In the genomic region with DNA sequence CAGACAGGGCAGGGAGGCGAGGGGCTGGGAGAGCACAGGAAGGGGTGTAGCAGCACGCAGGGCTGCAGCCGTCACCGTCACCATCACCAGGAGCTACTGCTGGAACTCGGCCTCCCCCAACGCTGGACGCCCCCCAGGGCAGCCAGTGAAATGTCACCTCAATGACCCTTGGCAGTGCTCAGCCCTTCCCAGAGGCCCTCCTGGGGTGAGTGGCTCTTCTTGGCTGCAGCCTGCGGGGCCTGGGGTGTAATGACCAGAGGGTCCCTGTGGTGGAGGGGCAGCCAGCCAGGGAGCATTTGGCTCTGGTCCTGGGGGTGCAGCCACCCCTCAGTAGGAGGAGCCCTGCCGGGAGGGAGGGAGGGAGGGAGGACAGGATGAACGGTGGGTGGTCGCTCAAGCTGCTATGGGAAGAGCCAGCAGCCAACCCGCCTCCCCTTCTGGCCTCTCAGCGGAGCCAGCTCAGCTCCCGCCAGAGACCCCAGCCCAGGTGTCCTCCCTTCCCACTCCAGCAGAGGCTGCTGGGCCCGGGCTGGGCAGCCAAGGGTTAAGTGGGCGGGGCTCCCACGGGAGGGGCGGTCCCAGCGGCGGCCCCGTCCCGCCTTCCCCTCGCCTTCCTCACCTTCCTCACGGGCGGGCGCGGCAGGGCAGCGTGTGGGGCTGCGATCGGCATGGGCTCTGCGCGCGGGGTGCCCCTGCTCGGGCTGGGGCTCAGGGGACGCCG, we compare ENCODE assay signal across 12 cellular contexts. TPM values are rescaled to one million over a fixed set of nuclear protein-coding genes. Genes with fewer than 3 reads are reported as not detected.
DNase-seq lines count a peak whose midpoint lies in the region; ATAC-seq and TF ChIP-seq lines count a peak whose summit lies in the region.
"Had no signal": no experiment of that assay in that cellular context is flagged by ENCODE, and none has a peak within 500 bp of the region (broad histone marks: within the 10 kb centered on the region; RNA-seq: fewer than 3 reads in every experiment).

No MANE protein-coding gene starts in this region.

- no peak overlapping the region for H4K8ac ChIP-seq in neuronal stem cell (ENCODE audit: low read depth, low read length)

- H3K9me3 ChIP-seq in Panc1 (ENCODE audit: control insufficient read depth, insufficient read depth, low read depth, low read length) (no peaks in the 10 kb centered on the region), neuronal stem cell (replicated peaks in 1 of 2; ENCODE audit: control insufficient read depth in 2 of 2, insufficient read depth in 1 of 2, low read depth in 1 of 2, low read length in 2 of 2) (no peaks in the 10 kb centered on the region)
- H3K9me3 ChIP-seq: body of pancreas, heart right ventricle had no signal

- peak overlapping the region; percentile 61 for H2BK120ac ChIP-seq in neuronal stem cell (ENCODE audit: low read depth, low read length)

- peak overlapping the region; percentile 91 for H3K23ac ChIP-seq in neuronal stem cell (ENCODE audit: low read depth, low read length, poor library complexity)

- H3K36me3 ChIP-seq in Panc1 (ENCODE audit: control insufficient read depth, insufficient read depth, low read length) (no peaks in the 10 kb centered on the region), neuronal stem cell (replicated peaks in 1 of 2; ENCODE audit: control insufficient read depth in 2 of 2, insufficient read depth in 2 of 2, low read length in 2 of 2) (no peaks in the 10 kb centered on the region)
- H3K36me3 ChIP-seq: heart right ventricle had no signal

- no peaks in the 10 kb centered on the region for H3K4me1 Mint-ChIP-seq in activated naive CD8-positive, alpha-beta T cell treated with anti-CD3 and anti-CD28 coated beads, Interleukin-2, amount 10 ng/mL, durations not matched to agents 7 days and 5 days

- peak overlapping the region; percentile 84 for H2BK12ac ChIP-seq in neuronal stem cell (ENCODE audit: low read length)

- peak overlapping the region; percentile 40 for H3K4me2 ChIP-seq in neuronal stem cell (ENCODE audit: insufficient read depth, low read length, poor library complexity, severe bottlenecking)

- no peak overlapping the region for H3K4me3 Mint-ChIP-seq in activated naive CD8-positive, alpha-beta T cell treated with anti-CD3 and anti-CD28 coated beads, Interleukin-2, amount 10 ng/mL, durations not matched to agents 7 days and 5 days
- H3K4me3 Mint-ChIP-seq: HFFc6; T-helper 1 cell treated with Interleukin-12 subunit alpha and Interleukin-12 subunit beta and Interleukin-4 antibody, amounts not matched to agents 30 μg/mL and 1 μg/mL, for 36 hours had no signal

- peak overlapping the region; percentile 89 for H3K18ac ChIP-seq in neuronal stem cell (ENCODE audit: low read length)

- no CpG with 5 or more reads among the region's 36 CpGs for WGBS in neuronal stem cell (ENCODE audit: extremely low coverage in 2 of 2, insufficient read length in 2 of 2, insufficient replicate concordance in 1 of 2), 2 donors

- no TSS peak for BruUV-seq in Panc1 (replicated peaks; lab: Mats Ljungman, UMichigan)

- DNase-seq in GM13976 (ENCODE audit: low spot score) (peak; percentile 59), Panc1 (ENCODE audit: low read depth, low spot score) (no peak), neuronal stem cell (ENCODE audit: low spot score) (peak; percentile 48), GM10248 (ENCODE audit: extremely low spot score) (no peak), glomerular visceral epithelial cell (ENCODE audit: extremely low spot score) (no peak)
- DNase-seq in activated naive CD8-positive, alpha-beta T cell treated with anti-CD3 and anti-CD28 coated beads, Interleukin-2, amount 10 ng/mL, durations not matched to agents 7 days and 5 days, result peak; percentile 59
- DNase-seq: heart right ventricle, HFFc6 had no signal

- POLR2A ChIA-PET in Panc1 (lab: Charles Lee) (no interaction called here), GM10248 (lab: Yijun Ruan, JAX) (no interaction called here)
- POLR2A ChIA-PET in activated naive CD8-positive, alpha-beta T cell treated with anti-CD3 and anti-CD28 coated beads, Interleukin-2, amount 10 ng/mL, durations not matched to agents 7 days and 5 days (lab: Charles Lee), result no interaction called here

- H3K4ac ChIP-seq in neuronal stem cell (ENCODE audit: low read length), result no peak overlapping the region

- peak overlapping the region; percentile 60 for H3K9ac ChIP-seq in neuronal stem cell (ENCODE audit: low read depth, low read length, poor library complexity)

- peak overlapping the region; percentile 22 for H2AFZ ChIP-seq in neuronal stem cell (ENCODE audit: low read length)

- H3K4me1 ChIP-seq in Panc1 (ENCODE audit: control insufficient read depth, insufficient read depth, low read length), result peaks cover 91% of the 10 kb centered on the region
- H3K4me1 ChIP-seq in neuronal stem cell (ENCODE audit: control insufficient read depth in 2 of 2, insufficient read depth in 1 of 2, low read depth in 1 of 2, low read length in 2 of 2), result peaks cover 13 to 14% of the 10 kb centered on the region in 2 donors
- H3K4me1 ChIP-seq: body of pancreas had no signal

- ATAC-seq in Panc1 (peak; percentile 35), HG02798 (IDR thresholded peaks at IDR 0.05; ENCODE audit: poor library complexity, unreplicated experiment) (no peak), GM21528 (IDR thresholded peaks at IDR 0.05; ENCODE audit: low FRiP score, unreplicated experiment) (no peak)
- ATAC-seq in activated naive CD8-positive, alpha-beta T cell treated with anti-CD3 and anti-CD28 coated beads, Interleukin-2, amount 10 ng/mL, durations not matched to agents 7 days and 5 days (ENCODE audit: low read depth), result no peak
- ATAC-seq: body of pancreas had no signal

- H3K4me3 ChIP-seq in Panc1 (ENCODE audit: low read depth in 2 of 2, low read length in 2 of 2), result peak overlapping the region; percentile 51 to 67
- H3K4me3 ChIP-seq in neuronal stem cell (ENCODE audit: low read length in 2 of 2), result no peak overlapping the region
- H3K4me3 ChIP-seq: body of pancreas, heart right ventricle had no signal

- peak overlapping the region; percentile 82 for H2BK5ac ChIP-seq in neuronal stem cell (ENCODE audit: low read length)

- no peaks in the 10 kb centered on the region for H3K27me3 Mint-ChIP-seq in activated naive CD8-positive, alpha-beta T cell treated with anti-CD3 and anti-CD28 coated beads, Interleukin-2, amount 10 ng/mL, durations not matched to agents 7 days and 5 days

- H3K27ac ChIP-seq in Panc1 (ENCODE audit: low read length), result peak overlapping the region; percentile 65
- H3K27ac ChIP-seq in neuronal stem cell (replicated peaks; ENCODE audit: low read length), result no peak overlapping the region
- H3K27ac ChIP-seq: body of pancreas, heart right ventricle had no signal

- no peak overlapping the region for H4K91ac ChIP-seq in neuronal stem cell (ENCODE audit: low read depth, low read length, poor library complexity)

- in situ Hi-C loops in GM13976 (cut with MboI; ENCODE audit: low sequenced_read_pairs, unreplicated experiment) (no loop called here), Panc1 (cut with HindIII; ENCODE audit: low pct_unique_long_range_greater_than_20kb, low sequenced_read_pairs) (no loop called here)

- no peak for TF ChIP-seq CTCF in GM13976 (IDR thresholded peaks at IDR 0.05; ENCODE audit: borderline replicate concordance, control extremely low read depth, extremely low read depth, insufficient read depth, missing control alignments)
- no peak for TF ChIP-seq CTCF in Panc1 (IDR thresholded peaks at IDR 0.05)
- no peak for TF ChIP-seq CTCF in GM10248 (IDR thresholded peaks at IDR 0.05; ENCODE audit: control extremely low read depth, extremely low read depth, low read depth, missing control alignments)

- H2AK5ac ChIP-seq in neuronal stem cell (ENCODE audit: low read depth, low read length), result peak overlapping the region; percentile 88

- CTCF ChIA-PET in Panc1 (lab: Charles Lee) (no interaction called here), GM10248 (lab: Yijun Ruan, JAX) (no interaction called here)

- no peaks in the 10 kb centered on the region for H3K27me3 ChIP-seq in Panc1 (ENCODE audit: control insufficient read depth, insufficient read depth, low read length)
- peaks cover 0 to 90% (median 0%) of the 10 kb centered on the region in 3 experiments for H3K27me3 ChIP-seq in neuronal stem cell (ENCODE audit: control insufficient read depth in 3 of 3, insufficient read depth in 3 of 3, low read depth in 1 of 3, low read length in 3 of 3)

- peaks cover 5% of the 10 kb centered on the region for H3K79me1 ChIP-seq in neuronal stem cell (ENCODE audit: low read depth, low read length)

- H3K14ac ChIP-seq in neuronal stem cell (ENCODE audit: low read length), result peak overlapping the region; percentile 89

- no peaks in the 10 kb centered on the region for H3K9me3 Mint-ChIP-seq in activated naive CD8-positive, alpha-beta T cell treated with anti-CD3 and anti-CD28 coated beads, Interleukin-2, amount 10 ng/mL, durations not matched to agents 7 days and 5 days
- H3K9me3 Mint-ChIP-seq: HFFc6; T-helper 1 cell treated with Interleukin-12 subunit alpha and Interleukin-12 subunit beta and Interleukin-4 antibody, amounts not matched to agents 30 μg/mL and 1 μg/mL, for 36 hours had no signal

- intact Hi-C loops in Panc1 (cut with micrococcal nuclease; ENCODE audit: unreplicated experiment), result loop anchor here (10.0 kb wide), 1 partner anchor 78 kb away; no protein-coding TSS in a partner anchor

- no peak overlapping the region for H2BK15ac ChIP-seq in neuronal stem cell (ENCODE audit: low read length)

- no peaks in the 10 kb centered on the region for H3K36me3 Mint-ChIP-seq in activated naive CD8-positive, alpha-beta T cell treated with anti-CD3 and anti-CD28 coated beads, Interleukin-2, amount 10 ng/mL, durations not matched to agents 7 days and 5 days

- no peak overlapping the region for H3K27ac Mint-ChIP-seq in activated naive CD8-positive, alpha-beta T cell treated with anti-CD3 and anti-CD28 coated beads, Interleukin-2, amount 10 ng/mL, durations not matched to agents 7 days and 5 days
- H3K27ac Mint-ChIP-seq: HFFc6; T-helper 1 cell treated with Interleukin-12 subunit alpha and Interleukin-12 subunit beta and Interleukin-4 antibody, amounts not matched to agents 30 μg/mL and 1 μg/mL, for 36 hours had no signal

RNA-seq across cellular contexts. Expression of a gene that starts 9.1 kb away (rescaled TPM):
- 41.2 TPM for total RNA-seq in Panc1 (2021; ENCODE audit: unreplicated experiment)
- polyA plus RNA-seq in Panc1 (2012; ENCODE audit: insufficient read length), result 69.7 TPM
- total RNA-seq in activated naive CD8-positive, alpha-beta T cell treated with anti-CD3 and anti-CD28 coated beads, Interleukin-2, amount 10 ng/mL, durations not matched to agents 7 days and 5 days, result 10 to 100 TPM; 28.2 to 30.3 TPM
- polyA plus RNA-seq in neuronal stem cell (2013, experiment 1 of 2), result 4.2 TPM
- 4.0 TPM for polyA plus RNA-seq in neuronal stem cell (2013, experiment 2 of 2)

RNA-seq across cellular contexts. Expression of a gene that starts 54.6 kb away (rescaled TPM):
- 49.8 TPM for total RNA-seq in Panc1 (2021; ENCODE audit: unreplicated experiment)
- 69.0 TPM for polyA plus RNA-seq in Panc1 (2012; ENCODE audit: insufficient read length)
- total RNA-seq in activated naive CD8-positive, alpha-beta T cell treated with anti-CD3 and anti-CD28 coated beads, Interleukin-2, amount 10 ng/mL, durations not matched to agents 7 days and 5 days, result 1 to 10 TPM; 9.6 to 9.9 TPM
- polyA plus RNA-seq in neuronal stem cell (2013, experiment 1 of 2), result 12.4 TPM
- polyA plus RNA-seq in neuronal stem cell (2013, experiment 2 of 2), result 12.5 TPM

RNA-seq across cellular contexts. Expression of a gene that starts 59.4 kb away (rescaled TPM):
- total RNA-seq in Panc1 (2021; ENCODE audit: unreplicated experiment), result 35.9 TPM
- 26.7 TPM for polyA plus RNA-seq in Panc1 (2012; ENCODE audit: insufficient read length)
- 10 to 100 TPM; 86.5 to 88.9 TPM for total RNA-seq in activated naive CD8-positive, alpha-beta T cell treated with anti-CD3 and anti-CD28 coated beads, Interleukin-2, amount 10 ng/mL, durations not matched to agents 7 days and 5 days
- 23.5 TPM for polyA plus RNA-seq in neuronal stem cell (2013, experiment 1 of 2)
- polyA plus RNA-seq in neuronal stem cell (2013, experiment 2 of 2), result 22.7 TPM

Comparison
In these comparisons a context has a peak if more than half of its experiments do, and no peak if none do; other contexts are left out.
1. DNase-seq: peak in GM13976 (single experiment), activated naive CD8-positive, alpha-beta T cell treated with anti-CD3 and anti-CD28 coated beads, Interleukin-2, amount 10 ng/mL, durations not matched to agents 7 days and 5 days (single experiment) and neuronal stem cell (single experiment); none in Panc1 (single experiment), GM10248 (single experiment) and glomerular visceral epithelial cell (single experiment).
2. H3K4me3 ChIP-seq: peak in Panc1 (2 of 2); none in neuronal stem cell (0 of 2).